Comparison of ENCODE assay signal across 8 cellular contexts in the genomic region with DNA sequence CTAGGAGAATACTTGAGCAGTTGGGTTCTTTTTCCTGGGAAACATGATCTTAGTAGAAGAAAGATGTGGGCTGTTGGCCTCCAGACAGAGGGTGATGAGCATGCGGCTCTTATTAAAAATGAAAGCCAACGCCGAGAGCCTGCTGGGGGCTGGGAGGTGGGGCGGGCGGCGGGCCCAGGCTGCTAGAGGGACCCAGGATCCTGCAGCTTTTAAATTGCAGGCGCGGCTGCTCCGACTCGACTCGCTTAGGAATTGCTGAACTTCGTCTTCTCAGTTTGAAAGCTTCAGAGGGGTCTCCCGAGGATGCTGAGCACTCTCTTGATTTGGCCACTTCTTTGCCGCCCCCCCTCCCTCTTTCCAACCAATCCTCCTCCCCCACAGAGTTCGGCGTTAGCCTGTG. TPM values are rescaled to one million over a fixed set of nuclear protein-coding genes. Genes with fewer than 3 reads are reported as not detected.
A peak's percentile ranks its signal among the peaks of the same experiment; 100 is the strongest.
DNase-seq lines count a peak whose midpoint lies in the region; ATAC-seq and TF ChIP-seq lines count a peak whose summit lies in the region.

No MANE protein-coding gene starts in this region.

- H3K9me3 Mint-ChIP-seq in brain = peaks cover 0 to 4% (median 3%) of the 10 kb centered on the region in 5 experiments

- peak; percentile 31 to 50 for DNase-seq in activated CD4-positive, alpha-beta T cell treated with anti-CD3 and anti-CD28 coated beads for 24 hours (ENCODE audit: low read depth in 2 of 2)
- no peak for DNase-seq in activated CD4-positive, alpha-beta T cell treated with anti-CD3 and anti-CD28 coated beads for 1 hour
- DNase-seq in iPS-NIHi7 (ENCODE audit: extremely low spot score) = peak; percentile 38
- DNase-seq in stimulated activated CD4-positive, alpha-beta T cell treated with anti-CD3 and anti-CD28 coated beads, Interleukin-12 subunit alpha, Interleukin-12 subunit beta, amount 100 ng/mL, for 24 hours (ENCODE audit: low read depth in 2 of 2) = peak; percentile 31 to 51

- H3K36me3 Mint-ChIP-seq in brain = peaks cover 30% of the 10 kb centered on the region

- H3K27me3 Mint-ChIP-seq in brain = peaks cover 3% of the 10 kb centered on the region

- TF ChIP-seq CTCF in brain (conservative IDR thresholded peaks at IDR 0.05) = no peak

- H3K4me1 Mint-ChIP-seq in brain = peaks cover 36% of the 10 kb centered on the region

- H3K27ac Mint-ChIP-seq in brain = peak overlapping the region; percentile 74 to 93 (median 89)

- peak overlapping the region; percentile 82 to 91 (median 85) for H3K4me3 Mint-ChIP-seq in brain

- ATAC-seq in HG02884 (IDR thresholded peaks at IDR 0.05; ENCODE audit: unreplicated experiment) (no peak), HG02981 (IDR thresholded peaks at IDR 0.05; ENCODE audit: unreplicated experiment) (no peak)

- TF ChIP-seq POLR2A in Raji (IDR thresholded peaks at IDR 0.05; ENCODE audit: insufficient read depth, low read depth, low read length) = 0 out of 2 replicates have a peak, but pooled peaks have one; percentile 39

RNA-seq across cellular contexts. Expression of gene AGPAT3, which starts 1.2 kb away (rescaled TPM):
- polyA plus RNA-seq in brain (ENCODE audit: insufficient read depth, low read depth, low replicate concordance) = 46.2 TPM
